In the genomic region with DNA sequence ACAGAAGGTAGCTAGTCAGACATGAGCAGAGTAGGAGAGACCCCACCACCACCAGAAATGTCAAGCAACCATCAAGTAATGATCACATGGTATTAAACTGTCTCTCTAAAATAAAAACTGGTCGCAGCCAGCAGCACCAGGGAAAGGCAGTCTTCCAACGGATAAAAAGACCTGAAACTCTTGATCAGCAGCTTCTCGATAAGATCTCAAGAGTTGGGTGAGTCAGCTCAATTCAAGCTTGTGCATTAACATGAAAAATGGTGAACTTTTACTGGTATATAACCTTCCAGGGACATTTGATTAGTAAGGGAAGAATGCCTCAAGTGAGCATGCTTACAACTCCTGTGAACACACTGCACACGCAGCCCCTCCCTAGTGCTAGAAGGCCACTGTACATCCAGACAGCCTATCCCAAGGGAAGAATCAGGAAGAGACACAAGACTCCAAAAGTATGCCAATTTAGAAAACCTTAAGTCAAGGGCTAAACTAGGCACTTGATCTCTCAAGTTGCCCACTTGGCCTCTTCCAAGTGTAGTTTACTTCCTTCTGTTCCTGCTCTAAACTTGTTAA, we compare ENCODE assay signal across 20 cellular contexts.
"Had no signal": no experiment of that assay in that cellular context is flagged by ENCODE, and none has a peak within 500 bp of the region (broad histone marks: within the 10 kb centered on the region; RNA-seq: fewer than 3 reads in every experiment).

No MANE protein-coding gene starts in this region.

- H3K4me2 ChIP-seq: hepatocyte had no signal

- H3K27ac Mint-ChIP-seq: dendritic cell treated with granulocyte-macrophage colony-stimulating factor and Interleukin-4, amounts not matched to agents 40 ng/mL and 50 ng/mL, for 4 days; effector memory CD8-positive, alpha-beta T cell; naive thymus-derived CD8-positive, alpha-beta T cell had no signal

- H3K4me3 Mint-ChIP-seq: dendritic cell treated with granulocyte-macrophage colony-stimulating factor and Interleukin-4, amounts not matched to agents 40 ng/mL and 50 ng/mL, for 4 days; effector memory CD8-positive, alpha-beta T cell; naive thymus-derived CD8-positive, alpha-beta T cell had no signal

- H3K36me3 Mint-ChIP-seq: naive thymus-derived CD8-positive, alpha-beta T cell had no signal

- H3K79me2 ChIP-seq: hepatocyte had no signal

- H3K36me3 ChIP-seq: esophagus squamous epithelium, neutrophil, stomach, thoracic aorta, transverse colon, uterus had no signal

- H3K9me3 ChIP-seq: esophagus squamous epithelium, mucosa of descending colon, neutrophil, stomach, thoracic aorta, transverse colon, uterus had no signal

- H3K4me1 Mint-ChIP-seq: naive thymus-derived CD8-positive, alpha-beta T cell had no signal

- H3K27me3 ChIP-seq: esophagus squamous epithelium, hepatocyte, neutrophil, stomach, transverse colon, uterus had no signal

- DNase-seq: effector memory CD8-positive, alpha-beta T cell; esophagus squamous epithelium; foreskin fibroblast; kidney; left cardiac atrium; left ventricle myocardium superior; mucosa of descending colon; naive thymus-derived CD8-positive, alpha-beta T cell; right cardiac atrium; small intestine; stimulated activated CD4-positive, alpha-beta T cell treated with anti-CD3 and anti-CD28 coated beads, Interleukin-12 subunit alpha, Interleukin-12 subunit beta, amount 100 ng/mL, for 4 hours; stimulated activated naive CD4-positive, alpha-beta T cell; stomach; substantia nigra; transverse colon; uterus had no signal

- H3K27ac ChIP-seq: esophagus squamous epithelium, hepatocyte, neutrophil, stomach, thoracic aorta, transverse colon, uterus had no signal

- H3K27me3 Mint-ChIP-seq: dendritic cell treated with granulocyte-macrophage colony-stimulating factor and Interleukin-4, amounts not matched to agents 40 ng/mL and 50 ng/mL, for 4 days; effector memory CD8-positive, alpha-beta T cell; naive thymus-derived CD8-positive, alpha-beta T cell had no signal

- ATAC-seq: effector memory CD8-positive, alpha-beta T cell; left cardiac atrium; left ventricle myocardium superior; mucosa of descending colon; naive thymus-derived CD8-positive, alpha-beta T cell; right cardiac atrium had no signal

- H3K4me3 ChIP-seq: esophagus squamous epithelium, hepatocyte, mucosa of descending colon, stomach, thoracic aorta, transverse colon, uterus had no signal

- H2AFZ ChIP-seq: hepatocyte had no signal

- H3K4me1 ChIP-seq: esophagus squamous epithelium, stomach, transverse colon, uterus had no signal
